In the genomic region with DNA sequence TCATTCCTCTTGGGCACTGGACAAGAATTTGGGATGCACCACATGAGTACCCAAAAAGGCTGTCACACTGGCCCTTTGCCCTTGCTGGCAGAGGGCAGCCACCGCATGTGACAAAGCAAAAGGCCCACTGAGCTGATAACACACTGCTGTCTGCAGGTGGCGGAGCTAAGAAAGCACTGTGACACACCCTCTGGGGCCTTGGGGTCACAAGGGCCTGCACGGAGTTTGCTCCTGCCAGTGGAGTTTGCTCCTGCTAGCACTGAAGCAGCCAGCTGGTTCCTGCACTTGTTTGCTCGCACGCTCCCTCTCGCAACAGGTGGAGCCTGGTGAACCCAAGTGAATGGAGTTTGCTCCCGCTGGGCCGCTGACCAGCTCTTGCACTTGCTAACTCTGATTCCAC, we compare ENCODE assay signal across 17 cellular contexts.
"Had no signal": no experiment of that assay in that cellular context is flagged by ENCODE, and none has a peak within 500 bp of the region (broad histone marks: within the 10 kb centered on the region; RNA-seq: fewer than 3 reads in every experiment).

No MANE protein-coding gene starts in this region.

- H3K27ac ChIP-seq: coronary artery, esophagus squamous epithelium, right atrium auricular region, skin epidermis, upper lobe of left lung had no signal

- H3K9me3 ChIP-seq: esophagus squamous epithelium, upper lobe of left lung had no signal

- ATAC-seq: activated CD8-positive, alpha-beta T cell treated with anti-CD3 and anti-CD28 coated beads for 36 hours; naive thymus-derived CD8-positive, alpha-beta T cell had no signal

- H3K4me3 Mint-ChIP-seq: activated CD8-positive, alpha-beta T cell treated with anti-CD3 and anti-CD28 coated beads for 36 hours; activated naive CD8-positive, alpha-beta T cell; naive thymus-derived CD8-positive, alpha-beta T cell; stimulated activated naive CD8-positive, alpha-beta T cell treated with anti-CD3 and anti-CD28 coated beads, Interleukin-15, Interleukin-2, amounts not matched to agents 100 ng/mL and 50 ng/mL, for 24 hours had no signal

- H3K27me3 ChIP-seq: esophagus squamous epithelium, right atrium auricular region, upper lobe of left lung had no signal

- H3K36me3 Mint-ChIP-seq: activated naive CD8-positive, alpha-beta T cell; naive thymus-derived CD8-positive, alpha-beta T cell had no signal

- H3K4me3 ChIP-seq: coronary artery, esophagus squamous epithelium, right atrium auricular region, skin epidermis, upper lobe of left lung had no signal

- H3K36me3 ChIP-seq: esophagus squamous epithelium, right atrium auricular region, upper lobe of left lung had no signal

- FAIRE-seq: endothelial cell of umbilical vein had no signal

- H3K4me1 Mint-ChIP-seq: naive thymus-derived CD8-positive, alpha-beta T cell had no signal

- DNase-seq: activated CD4-positive, alpha-beta T cell treated with anti-CD3 and anti-CD28 coated beads for 4 hours; activated CD8-positive, alpha-beta T cell treated with anti-CD3 and anti-CD28 coated beads for 36 hours; activated effector memory CD4-positive, alpha-beta T cell treated with anti-CD3 and anti-CD28 coated beads, Interleukin-2, amount 50 U/mL, for 16 hours; activated T-cell treated with anti-CD3 and anti-CD28 coated beads, Interleukin-2, amount 50 U/mL, for 48 hours; amniotic stem cell; caudate nucleus; effector CD4-positive, alpha-beta T cell; esophagus squamous epithelium; stimulated activated CD4-positive, alpha-beta T cell treated with anti-CD3 and anti-CD28 coated beads, Interleukin-4, amount 100 ng/mL, for 24 hours had no signal

- H3K9me3 Mint-ChIP-seq: activated CD8-positive, alpha-beta T cell treated with anti-CD3 and anti-CD28 coated beads for 36 hours; naive thymus-derived CD8-positive, alpha-beta T cell; stimulated activated naive CD8-positive, alpha-beta T cell treated with anti-CD3 and anti-CD28 coated beads, Interleukin-15, Interleukin-2, amounts not matched to agents 100 ng/mL and 50 ng/mL, for 24 hours had no signal

- H3K27ac Mint-ChIP-seq: activated CD8-positive, alpha-beta T cell treated with anti-CD3 and anti-CD28 coated beads for 36 hours; activated naive CD8-positive, alpha-beta T cell; naive thymus-derived CD8-positive, alpha-beta T cell; stimulated activated naive CD8-positive, alpha-beta T cell treated with anti-CD3 and anti-CD28 coated beads, Interleukin-15, Interleukin-2, amounts not matched to agents 100 ng/mL and 50 ng/mL, for 24 hours had no signal

- H3K27me3 Mint-ChIP-seq: activated CD8-positive, alpha-beta T cell treated with anti-CD3 and anti-CD28 coated beads for 36 hours; activated naive CD8-positive, alpha-beta T cell; stimulated activated naive CD8-positive, alpha-beta T cell treated with anti-CD3 and anti-CD28 coated beads, Interleukin-15, Interleukin-2, amounts not matched to agents 100 ng/mL and 50 ng/mL, for 24 hours had no signal

- H3K4me1 ChIP-seq: esophagus squamous epithelium, right atrium auricular region had no signal
